In the genomic region with DNA sequence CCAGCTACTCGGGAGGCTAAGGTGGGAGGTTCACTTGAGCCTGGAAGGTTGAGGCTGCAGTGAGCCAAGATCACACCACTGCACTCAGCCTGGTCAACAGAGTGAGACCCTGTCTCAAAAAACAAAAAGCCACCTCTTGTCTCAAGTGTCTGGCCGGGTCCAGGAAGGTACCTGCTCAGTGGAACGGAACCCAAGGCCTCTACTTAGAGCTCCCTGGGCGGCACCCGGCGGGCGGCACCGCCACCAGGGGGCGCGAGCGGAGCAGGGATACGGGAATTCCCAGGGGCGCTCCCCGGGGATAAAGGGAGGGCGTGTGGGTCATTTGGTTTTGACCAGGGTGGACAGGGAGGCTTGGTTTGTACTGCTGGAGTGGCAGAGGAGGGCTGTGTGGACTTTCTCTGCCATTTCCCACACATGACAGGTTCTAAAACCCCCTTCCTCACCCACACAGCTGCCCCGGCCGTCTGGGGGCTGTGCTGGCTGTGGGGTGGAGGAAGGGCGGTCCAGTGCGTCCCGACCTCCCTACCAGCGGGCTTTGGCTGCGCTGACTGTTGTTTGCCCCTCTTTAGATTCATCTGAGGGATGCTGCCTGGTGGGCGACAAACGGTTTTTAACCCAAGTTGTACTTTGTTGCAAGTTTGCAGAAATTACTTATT, we compare ENCODE assay signal across 9 cellular contexts.
DNase-seq lines count a peak whose midpoint lies in the region; ATAC-seq, FAIRE-seq and TF ChIP-seq lines count a peak whose summit lies in the region.
"Had no signal": no experiment of that assay in that cellular context is flagged by ENCODE, and none has a peak within 500 bp of the region (broad histone marks: within the 10 kb centered on the region; RNA-seq: fewer than 3 reads in every experiment).

No MANE protein-coding gene starts in this region.

- intact Hi-C loops in endothelial cell of umbilical vein (cut with micrococcal nuclease), result loop anchor here (1.0 kb wide), 1 partner anchor 26 kb away; no protein-coding TSS in a partner anchor

- POLR2A ChIA-PET in WTC11 (lab: Charles Lee), result no interaction called here
- POLR2A ChIA-PET in endothelial cell of umbilical vein (lab: Charles Lee), result no interaction called here

- H3K36me3 ChIP-seq in endothelial cell of umbilical vein (ENCODE audit: control insufficient read depth in 2 of 2, extremely low read depth in 1 of 2, insufficient read depth in 2 of 2, low read length in 2 of 2), result peaks cover 0 to 2% of the 10 kb centered on the region in 2 experiments

- H3K4me3 Mint-ChIP-seq in WTC11 (no peak overlapping the region), nephron progenitor cell (no peak overlapping the region)

- H3K4me1 ChIP-seq in endothelial cell of umbilical vein (ENCODE audit: control insufficient read depth, extremely low read depth, insufficient read depth, low read length), result peaks cover 19% of the 10 kb centered on the region

- H3K9me3 ChIP-seq in endothelial cell of umbilical vein (replicated peaks; ENCODE audit: control insufficient read depth, insufficient read depth, low read length), result no peaks in the 10 kb centered on the region

- no TSS peak for BruUV-seq in endothelial cell of umbilical vein (replicated peaks; lab: Mats Ljungman, UMichigan)

- H3K79me2 ChIP-seq in endothelial cell of umbilical vein (ENCODE audit: control insufficient read depth, insufficient read depth, low read length), result no peaks in the 10 kb centered on the region

- H3K4me2 ChIP-seq in endothelial cell of umbilical vein (ENCODE audit: insufficient read depth, low read length), result no peak overlapping the region

- peak; percentile 73 for TF ChIP-seq CTCF in WTC11 (IDR thresholded peaks at IDR 0.05)
- peak; percentile 94 to 96 for TF ChIP-seq CTCF in endothelial cell of umbilical vein (IDR thresholded peaks at IDR 0.05; ENCODE audit: extremely low read depth in 1 of 2, insufficient read depth in 1 of 2, low read depth in 1 of 2, low read length in 2 of 2)
- peak; percentile 74 for TF ChIP-seq CTCF in nephron progenitor cell (IDR thresholded peaks at IDR 0.05)

- no peaks in the 10 kb centered on the region for H4K20me1 ChIP-seq in endothelial cell of umbilical vein (replicated peaks; ENCODE audit: control insufficient read depth, extremely low read depth, insufficient read depth, low read length)

- no peak for TF ChIP-seq POLR2A in endothelial cell of umbilical vein (IDR thresholded peaks at IDR 0.05; ENCODE audit: low read depth, low read length)

- H3K27me3 Mint-ChIP-seq in WTC11 (ENCODE audit: low read depth) (no peaks in the 10 kb centered on the region), nephron progenitor cell (ENCODE audit: low read depth, poor library complexity) (peaks cover 13% of the 10 kb centered on the region)

- H3K36me3 Mint-ChIP-seq in WTC11, result 0 out of 2 replicates have a peak, but pooled peaks cover 4% of the 10 kb centered on the region
- no peaks in the 10 kb centered on the region for H3K36me3 Mint-ChIP-seq in nephron progenitor cell (ENCODE audit: low read depth)

- DNase-seq in DMS 273 (lab: John Stamatoyannopoulos, UW; ENCODE audit: unreplicated experiment) (peak; percentile 77), DMS 273 treated with DMSO at 0.1 percent for 48 hours (lab: John Stamatoyannopoulos, UW) (no peak), WTC11 (ENCODE audit: low spot score) (peak; percentile 79), endothelial cell of umbilical vein (ENCODE audit: low read depth, low spot score) (peak; percentile 31), nephron progenitor cell (peak; percentile 74)

- H3K9ac ChIP-seq in endothelial cell of umbilical vein (replicated peaks; ENCODE audit: extremely low read depth, insufficient read depth, low read length), result no peak overlapping the region

- peak; percentile 48 for ATAC-seq in HG03175 (IDR thresholded peaks at IDR 0.05; ENCODE audit: unreplicated experiment)
- ATAC-seq in WTC11, result peak; percentile 82
- ATAC-seq in GM21619 (IDR thresholded peaks at IDR 0.05; ENCODE audit: unreplicated experiment), result no peak
- ATAC-seq in GM18870 (IDR thresholded peaks at IDR 0.05; ENCODE audit: unreplicated experiment), result no peak

- H3K4me3 ChIP-seq in endothelial cell of umbilical vein (replicated peaks in 1 of 3; ENCODE audit: insufficient read depth in 1 of 3, low read depth in 1 of 3, low read length in 3 of 3), result no peak overlapping the region

- no peaks in the 10 kb centered on the region for H3K9me1 ChIP-seq in endothelial cell of umbilical vein (replicated peaks; ENCODE audit: control insufficient read depth, extremely low read depth, insufficient read depth, low read length)

- H2AFZ ChIP-seq in endothelial cell of umbilical vein (ENCODE audit: low read depth, low read length), result peak overlapping the region; percentile 44

- dilution Hi-C loops in endothelial cell of umbilical vein (cut with MboI; ENCODE audit: extremely low pct_ligation_motif_present, low sequenced_read_pairs), result no loop called here

- H3K27me3 ChIP-seq in endothelial cell of umbilical vein (ENCODE audit: control insufficient read depth in 2 of 2, insufficient read depth in 2 of 2, low read length in 2 of 2), result peaks cover 0 to 3% of the 10 kb centered on the region in 2 experiments

- H3K9me3 Mint-ChIP-seq in WTC11 (peaks cover 11% of the 10 kb centered on the region), nephron progenitor cell (peaks cover 16% of the 10 kb centered on the region)

- H3K4me1 Mint-ChIP-seq in WTC11, result peaks cover 29% of the 10 kb centered on the region
- H3K4me1 Mint-ChIP-seq in nephron progenitor cell, result peaks cover 4% of the 10 kb centered on the region

- no peak overlapping the region for H3K27ac ChIP-seq in endothelial cell of umbilical vein (ENCODE audit: insufficient read depth, low read depth, low read length)

- no peak overlapping the region for H3K27ac Mint-ChIP-seq in WTC11
- no peak overlapping the region for H3K27ac Mint-ChIP-seq in nephron progenitor cell

- FAIRE-seq in endothelial cell of umbilical vein (lab: Jason Lieb, UNC), result peak; percentile 52
- FAIRE-seq: A204.1 had no signal

- CTCF ChIA-PET in WTC11 (lab: Charles Lee) (interaction anchor here (0.6 to 12.4 kb wide), 40 partner anchors 8 to 440 kb away, joined by 3 to 416 read pairs (median 4); partner anchors contain the start of gene SETD3), endothelial cell of umbilical vein (lab: Charles Lee) (interaction anchor here (0.6 to 8.0 kb wide), 29 partner anchors 8 to 558 kb away, joined by 3 to 237 read pairs (median 4); partner anchors contain the start of gene BCL11B)

TF ChIP-seq in WTC11, 78 proteins besides CTCF, POLR2A, EP300 and RAD21 (continues in another document):
- TF ChIP-seq KAT7 (CRISPR knock-in tag; IDR thresholded peaks at IDR 0.05; ENCODE audit: borderline replicate concordance), result 0 out of 2 replicates have a peak, but pooled peaks have one; percentile 42
- TF ChIP-seq, protein P1, sequence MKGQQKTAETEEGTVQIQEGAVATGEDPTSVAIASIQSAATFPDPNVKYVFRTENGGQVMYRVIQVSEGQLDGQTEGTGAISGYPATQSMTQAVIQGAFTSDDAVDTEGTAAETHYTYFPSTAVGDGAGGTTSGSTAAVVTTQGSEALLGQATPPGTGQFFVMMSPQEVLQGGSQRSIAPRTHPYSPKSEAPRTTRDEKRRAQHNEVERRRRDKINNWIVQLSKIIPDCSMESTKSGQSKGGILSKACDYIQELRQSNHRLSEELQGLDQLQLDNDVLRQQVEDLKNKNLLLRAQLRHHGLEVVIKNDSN (CRISPR knock-in tag; IDR thresholded peaks at IDR 0.05), result no peak
- TF ChIP-seq, protein P2, sequence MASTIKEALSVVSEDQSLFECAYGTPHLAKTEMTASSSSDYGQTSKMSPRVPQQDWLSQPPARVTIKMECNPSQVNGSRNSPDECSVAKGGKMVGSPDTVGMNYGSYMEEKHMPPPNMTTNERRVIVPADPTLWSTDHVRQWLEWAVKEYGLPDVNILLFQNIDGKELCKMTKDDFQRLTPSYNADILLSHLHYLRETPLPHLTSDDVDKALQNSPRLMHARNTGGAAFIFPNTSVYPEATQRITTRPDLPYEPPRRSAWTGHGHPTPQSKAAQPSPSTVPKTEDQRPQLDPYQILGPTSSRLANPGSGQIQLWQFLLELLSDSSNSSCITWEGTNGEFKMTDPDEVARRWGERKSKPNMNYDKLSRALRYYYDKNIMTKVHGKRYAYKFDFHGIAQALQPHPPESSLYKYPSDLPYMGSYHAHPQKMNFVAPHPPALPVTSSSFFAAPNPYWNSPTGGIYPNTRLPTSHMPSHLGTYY (CRISPR knock-in tag; IDR thresholded peaks at IDR 0.05), result no peak
- TF ChIP-seq CREB1 (CRISPR knock-in tag; IDR thresholded peaks at IDR 0.05), result no peak
- TF ChIP-seq ZNF232 (CRISPR knock-in tag; IDR thresholded peaks at IDR 0.05), result no peak

TF ChIP-seq in endothelial cell of umbilical vein, 7 proteins besides CTCF, POLR2A, EP300 and RAD21:
- no peak for TF ChIP-seq EZH2 (IDR thresholded peaks at IDR 0.05; ENCODE audit: borderline replicate concordance, low read depth, low read length, severe bottlenecking)
- no peak for TF ChIP-seq FOS (IDR thresholded peaks at IDR 0.05; ENCODE audit: borderline replicate concordance, insufficient read depth, low read length)
- TF ChIP-seq GATA2 (IDR thresholded peaks at IDR 0.05; ENCODE audit: insufficient read depth, insufficient read length, low read depth, low read length), result no peak
- TF ChIP-seq, protein P3, sequence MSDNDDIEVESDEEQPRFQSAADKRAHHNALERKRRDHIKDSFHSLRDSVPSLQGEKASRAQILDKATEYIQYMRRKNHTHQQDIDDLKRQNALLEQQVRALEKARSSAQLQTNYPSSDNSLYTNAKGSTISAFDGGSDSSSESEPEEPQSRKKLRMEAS (IDR thresholded peaks at IDR 0.05; ENCODE audit: insufficient read depth, insufficient read length), result no peak
TF ChIP-seq in endothelial cell of umbilical vein: peak in this region for 0.

Comparison
In these comparisons a context has a peak if more than half of its experiments do, and no peak if none do; other contexts are left out.
1. ATAC-seq: peak in HG03175 (single experiment) and WTC11 (single experiment); none in GM21619 (single experiment) and GM18870 (single experiment).
2. Peak in every context shown above with its lines, with median percentiles within 50 percentile points of each other: CTCF ChIP-seq.